In the genomic region with DNA sequence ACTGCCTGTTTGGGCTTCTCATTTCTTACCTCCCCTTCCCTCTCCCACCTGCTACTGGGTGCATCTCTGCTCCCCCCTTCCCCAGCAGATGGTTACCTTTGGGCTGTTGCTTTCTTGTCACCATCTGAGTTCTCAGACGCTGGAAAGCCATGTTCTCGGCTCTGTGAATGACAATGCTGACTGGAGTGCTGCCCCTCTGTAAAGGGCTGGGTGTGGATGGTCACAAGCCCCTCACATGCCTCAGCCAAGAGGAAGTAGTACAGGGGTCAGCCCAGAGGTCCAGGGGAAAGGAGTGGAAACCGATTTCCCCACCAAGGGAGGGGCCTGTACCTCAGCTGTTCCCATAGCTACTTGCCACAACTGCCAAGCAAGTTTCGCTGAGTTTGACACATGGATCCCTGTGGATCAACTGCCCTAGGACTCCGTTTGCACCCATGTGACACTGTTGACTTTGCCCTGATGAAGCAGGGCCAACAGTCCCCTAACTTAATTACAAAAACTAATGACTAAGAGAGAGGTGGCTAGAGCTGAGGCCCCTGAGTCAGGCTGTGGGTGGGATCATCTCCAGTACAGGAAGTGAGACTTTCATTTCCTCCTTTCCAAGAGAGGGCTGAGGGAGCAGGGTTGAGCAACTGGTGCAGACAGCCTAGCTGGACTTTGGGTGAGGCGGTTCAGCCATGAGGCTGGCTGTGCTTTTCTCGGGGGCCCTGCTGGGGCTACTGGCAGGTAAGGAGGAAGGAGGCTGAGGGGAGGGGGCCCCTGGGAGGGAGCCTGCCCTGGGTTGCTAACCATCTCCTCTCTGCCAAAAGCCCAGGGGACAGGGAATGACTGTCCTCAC, we compare ENCODE assay signal across 1 cellular context.
TF ChIP-seq lines count a peak whose summit lies in the region.

A gene with protein sequence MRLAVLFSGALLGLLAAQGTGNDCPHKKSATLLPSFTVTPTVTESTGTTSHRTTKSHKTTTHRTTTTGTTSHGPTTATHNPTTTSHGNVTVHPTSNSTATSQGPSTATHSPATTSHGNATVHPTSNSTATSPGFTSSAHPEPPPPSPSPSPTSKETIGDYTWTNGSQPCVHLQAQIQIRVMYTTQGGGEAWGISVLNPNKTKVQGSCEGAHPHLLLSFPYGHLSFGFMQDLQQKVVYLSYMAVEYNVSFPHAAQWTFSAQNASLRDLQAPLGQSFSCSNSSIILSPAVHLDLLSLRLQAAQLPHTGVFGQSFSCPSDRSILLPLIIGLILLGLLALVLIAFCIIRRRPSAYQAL (plus strand): TSS at position 638 of the 838 bp plus-strand sequence. CDS start 40 bp downstream, at position 678.

TF ChIP-seq in HepG2, 621 proteins besides CTCF, POLR2A, EP300 and RAD21 (continued from another document and continues in another):
- TF ChIP-seq, protein P1, sequence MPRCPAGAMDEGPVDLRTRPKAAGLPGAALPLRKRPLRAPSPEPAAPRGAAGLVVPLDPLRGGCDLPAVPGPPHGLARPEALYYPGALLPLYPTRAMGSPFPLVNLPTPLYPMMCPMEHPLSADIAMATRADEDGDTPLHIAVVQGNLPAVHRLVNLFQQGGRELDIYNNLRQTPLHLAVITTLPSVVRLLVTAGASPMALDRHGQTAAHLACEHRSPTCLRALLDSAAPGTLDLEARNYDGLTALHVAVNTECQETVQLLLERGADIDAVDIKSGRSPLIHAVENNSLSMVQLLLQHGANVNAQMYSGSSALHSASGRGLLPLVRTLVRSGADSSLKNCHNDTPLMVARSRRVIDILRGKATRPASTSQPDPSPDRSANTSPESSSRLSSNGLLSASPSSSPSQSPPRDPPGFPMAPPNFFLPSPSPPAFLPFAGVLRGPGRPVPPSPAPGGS (CRISPR knock-in tag; IDR thresholded peaks at IDR 0.05) = no peak
- 0 out of 2 replicates have a peak, but pooled peaks have one; percentile 49 for TF ChIP-seq TSC22D2 (CRISPR knock-in tag; IDR thresholded peaks at IDR 0.05; ENCODE audit: borderline replicate concordance)
- TF ChIP-seq, protein P2, sequence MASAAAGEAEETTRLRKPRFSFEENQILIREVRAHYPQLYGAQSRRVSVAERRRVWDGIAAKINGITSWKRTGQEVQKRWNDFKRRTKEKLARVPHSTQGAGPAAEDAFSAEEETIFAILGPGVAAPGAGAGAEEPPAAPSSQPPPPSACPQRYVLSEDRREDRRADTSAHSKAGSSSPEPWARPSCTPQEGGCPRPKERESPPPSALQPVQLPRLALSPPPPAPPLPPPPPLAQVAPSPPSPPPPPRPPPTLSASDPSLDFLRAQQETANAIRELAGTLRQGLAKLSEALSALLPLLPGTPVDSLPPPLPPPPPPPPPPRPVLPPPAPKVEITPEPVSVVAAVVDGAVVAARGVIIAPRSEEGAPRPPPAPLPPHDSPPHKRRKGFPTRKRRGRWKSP (CRISPR knock-in tag; IDR thresholded peaks at IDR 0.05) = peak; percentile 75
- TF ChIP-seq ATF1 (CRISPR knock-in tag; IDR thresholded peaks at IDR 0.05) = peak; percentile 55
- TF ChIP-seq, protein P3, sequence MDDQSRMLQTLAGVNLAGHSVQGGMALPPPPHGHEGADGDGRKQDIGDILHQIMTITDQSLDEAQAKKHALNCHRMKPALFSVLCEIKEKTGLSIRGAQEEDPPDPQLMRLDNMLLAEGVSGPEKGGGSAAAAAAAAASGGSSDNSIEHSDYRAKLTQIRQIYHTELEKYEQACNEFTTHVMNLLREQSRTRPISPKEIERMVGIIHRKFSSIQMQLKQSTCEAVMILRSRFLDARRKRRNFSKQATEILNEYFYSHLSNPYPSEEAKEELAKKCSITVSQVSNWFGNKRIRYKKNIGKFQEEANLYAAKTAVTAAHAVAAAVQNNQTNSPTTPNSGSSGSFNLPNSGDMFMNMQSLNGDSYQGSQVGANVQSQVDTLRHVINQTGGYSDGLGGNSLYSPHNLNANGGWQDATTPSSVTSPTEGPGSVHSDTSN (CRISPR knock-in tag; IDR thresholded peaks at IDR 0.05; ENCODE audit: borderline replicate concordance) = no peak
- TF ChIP-seq ZSCAN12 (CRISPR knock-in tag; IDR thresholded peaks at IDR 0.05) = peak; percentile 78; the same call in 1 of the 2 replicates
- TF ChIP-seq BRCA1 (CRISPR knock-in tag; IDR thresholded peaks at IDR 0.05) = peak; percentile 58
- TF ChIP-seq SMAD3 (CRISPR knock-in tag; IDR thresholded peaks at IDR 0.05) = peak; percentile 71; the same call in 1 of the 2 replicates
- TF ChIP-seq HDAC2 (CRISPR knock-in tag; IDR thresholded peaks at IDR 0.05) = peak; percentile 68; the same call in 1 of the 2 replicates
- no peak; the same call in 1 of the 2 replicates for TF ChIP-seq MEIS2 (CRISPR knock-in tag; IDR thresholded peaks at IDR 0.05)
- no peak; the same call in 1 of the 2 replicates for TF ChIP-seq SOX13 (IDR thresholded peaks at IDR 0.05)
- TF ChIP-seq SOX13 (CRISPR knock-in tag; conservative IDR thresholded peaks at IDR 0.05 in 1 of 2, IDR thresholded peaks at IDR 0.05 in 1 of 2) = peak; percentile 48 to 85; a peak in 2 of 4 replicates
- TF ChIP-seq, protein P4, sequence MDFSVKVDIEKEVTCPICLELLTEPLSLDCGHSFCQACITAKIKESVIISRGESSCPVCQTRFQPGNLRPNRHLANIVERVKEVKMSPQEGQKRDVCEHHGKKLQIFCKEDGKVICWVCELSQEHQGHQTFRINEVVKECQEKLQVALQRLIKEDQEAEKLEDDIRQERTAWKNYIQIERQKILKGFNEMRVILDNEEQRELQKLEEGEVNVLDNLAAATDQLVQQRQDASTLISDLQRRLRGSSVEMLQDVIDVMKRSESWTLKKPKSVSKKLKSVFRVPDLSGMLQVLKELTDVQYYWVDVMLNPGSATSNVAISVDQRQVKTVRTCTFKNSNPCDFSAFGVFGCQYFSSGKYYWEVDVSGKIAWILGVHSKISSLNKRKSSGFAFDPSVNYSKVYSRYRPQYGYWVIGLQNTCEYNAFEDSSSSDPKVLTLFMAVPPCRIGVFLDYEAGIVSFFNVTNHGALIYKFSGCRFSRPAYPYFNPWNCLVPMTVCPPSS (IDR thresholded peaks at IDR 0.05) = no peak
- TF ChIP-seq, protein P5, sequence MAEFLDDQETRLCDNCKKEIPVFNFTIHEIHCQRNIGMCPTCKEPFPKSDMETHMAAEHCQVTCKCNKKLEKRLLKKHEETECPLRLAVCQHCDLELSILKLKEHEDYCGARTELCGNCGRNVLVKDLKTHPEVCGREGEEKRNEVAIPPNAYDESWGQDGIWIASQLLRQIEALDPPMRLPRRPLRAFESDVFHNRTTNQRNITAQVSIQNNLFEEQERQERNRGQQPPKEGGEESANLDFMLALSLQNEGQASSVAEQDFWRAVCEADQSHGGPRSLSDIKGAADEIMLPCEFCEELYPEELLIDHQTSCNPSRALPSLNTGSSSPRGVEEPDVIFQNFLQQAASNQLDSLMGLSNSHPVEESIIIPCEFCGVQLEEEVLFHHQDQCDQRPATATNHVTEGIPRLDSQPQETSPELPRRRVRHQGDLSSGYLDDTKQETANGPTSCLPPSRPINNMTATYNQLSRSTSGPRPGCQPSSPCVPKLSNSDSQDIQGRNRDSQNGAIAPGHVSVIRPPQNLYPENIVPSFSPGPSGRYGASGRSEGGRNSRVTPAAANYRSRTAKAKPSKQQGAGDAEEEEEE (CRISPR knock-in tag; IDR thresholded peaks at IDR 0.05; ENCODE audit: borderline replicate concordance) = peak; percentile 83; the same call in 1 of the 2 replicates
- TF ChIP-seq ZNF660 (CRISPR knock-in tag; IDR thresholded peaks at IDR 0.05; ENCODE audit: borderline replicate concordance, low read depth) = no peak
- TF ChIP-seq, protein P6, sequence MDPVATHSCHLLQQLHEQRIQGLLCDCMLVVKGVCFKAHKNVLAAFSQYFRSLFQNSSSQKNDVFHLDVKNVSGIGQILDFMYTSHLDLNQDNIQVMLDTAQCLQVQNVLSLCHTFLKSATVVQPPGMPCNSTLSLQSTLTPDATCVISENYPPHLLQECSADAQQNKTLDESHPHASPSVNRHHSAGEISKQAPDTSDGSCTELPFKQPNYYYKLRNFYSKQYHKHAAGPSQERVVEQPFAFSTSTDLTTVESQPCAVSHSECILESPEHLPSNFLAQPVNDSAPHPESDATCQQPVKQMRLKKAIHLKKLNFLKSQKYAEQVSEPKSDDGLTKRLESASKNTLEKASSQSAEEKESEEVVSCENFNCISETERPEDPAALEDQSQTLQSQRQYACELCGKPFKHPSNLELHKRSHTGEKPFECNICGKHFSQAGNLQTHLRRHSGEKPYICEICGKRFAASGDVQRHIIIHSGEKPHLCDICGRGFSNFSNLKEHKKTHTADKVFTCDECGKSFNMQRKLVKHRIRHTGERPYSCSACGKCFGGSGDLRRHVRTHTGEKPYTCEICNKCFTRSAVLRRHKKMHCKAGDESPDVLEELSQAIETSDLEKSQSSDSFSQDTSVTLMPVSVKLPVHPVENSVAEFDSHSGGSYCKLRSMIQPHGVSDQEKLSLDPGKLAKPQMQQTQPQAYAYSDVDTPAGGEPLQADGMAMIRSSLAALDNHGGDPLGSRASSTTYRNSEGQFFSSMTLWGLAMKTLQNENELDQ (CRISPR knock-in tag; IDR thresholded peaks at IDR 0.05; ENCODE audit: borderline replicate concordance) = peak; percentile 19; the same call in 1 of the 2 replicates
- TF ChIP-seq ZNF343 (CRISPR knock-in tag; IDR thresholded peaks at IDR 0.05) = no peak
- TF ChIP-seq BCL6 (CRISPR knock-in tag; IDR thresholded peaks at IDR 0.05) = peak; percentile 71
- peak; percentile 88; the same call in 1 of the 2 replicates for TF ChIP-seq TBX2 (CRISPR knock-in tag; IDR thresholded peaks at IDR 0.05; ENCODE audit: borderline replicate concordance)
- TF ChIP-seq ZNF720 (CRISPR knock-in tag; IDR thresholded peaks at IDR 0.05) = no peak
- TF ChIP-seq EEA1 (CRISPR knock-in tag; IDR thresholded peaks at IDR 0.05; ENCODE audit: borderline replicate concordance) = no peak
- TF ChIP-seq AGO2 (optimal IDR thresholded peaks at IDR 0.05; ENCODE audit: low read depth, low read length) = peak; percentile 99
- TF ChIP-seq ETV5 (CRISPR knock-in tag; IDR thresholded peaks at IDR 0.05; ENCODE audit: borderline replicate concordance) = peak; percentile 82
- peak; percentile 97 for TF ChIP-seq POLR2AphosphoS5 (IDR thresholded peaks at IDR 0.05; ENCODE audit: low read depth, low read length)
- peak; percentile 39; the same call in 1 of the 2 replicates for TF ChIP-seq SP4 (CRISPR knock-in tag; IDR thresholded peaks at IDR 0.05)
- TF ChIP-seq, protein P7, sequence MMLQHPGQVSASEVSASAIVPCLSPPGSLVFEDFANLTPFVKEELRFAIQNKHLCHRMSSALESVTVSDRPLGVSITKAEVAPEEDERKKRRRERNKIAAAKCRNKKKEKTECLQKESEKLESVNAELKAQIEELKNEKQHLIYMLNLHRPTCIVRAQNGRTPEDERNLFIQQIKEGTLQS (CRISPR knock-in tag; IDR thresholded peaks at IDR 0.05) = 0 out of 2 replicates have a peak, but pooled peaks have one; percentile 16
- TF ChIP-seq ZNF777 (CRISPR knock-in tag; IDR thresholded peaks at IDR 0.05) = no peak; the same call in 1 of the 2 replicates
- TF ChIP-seq, protein P8, sequence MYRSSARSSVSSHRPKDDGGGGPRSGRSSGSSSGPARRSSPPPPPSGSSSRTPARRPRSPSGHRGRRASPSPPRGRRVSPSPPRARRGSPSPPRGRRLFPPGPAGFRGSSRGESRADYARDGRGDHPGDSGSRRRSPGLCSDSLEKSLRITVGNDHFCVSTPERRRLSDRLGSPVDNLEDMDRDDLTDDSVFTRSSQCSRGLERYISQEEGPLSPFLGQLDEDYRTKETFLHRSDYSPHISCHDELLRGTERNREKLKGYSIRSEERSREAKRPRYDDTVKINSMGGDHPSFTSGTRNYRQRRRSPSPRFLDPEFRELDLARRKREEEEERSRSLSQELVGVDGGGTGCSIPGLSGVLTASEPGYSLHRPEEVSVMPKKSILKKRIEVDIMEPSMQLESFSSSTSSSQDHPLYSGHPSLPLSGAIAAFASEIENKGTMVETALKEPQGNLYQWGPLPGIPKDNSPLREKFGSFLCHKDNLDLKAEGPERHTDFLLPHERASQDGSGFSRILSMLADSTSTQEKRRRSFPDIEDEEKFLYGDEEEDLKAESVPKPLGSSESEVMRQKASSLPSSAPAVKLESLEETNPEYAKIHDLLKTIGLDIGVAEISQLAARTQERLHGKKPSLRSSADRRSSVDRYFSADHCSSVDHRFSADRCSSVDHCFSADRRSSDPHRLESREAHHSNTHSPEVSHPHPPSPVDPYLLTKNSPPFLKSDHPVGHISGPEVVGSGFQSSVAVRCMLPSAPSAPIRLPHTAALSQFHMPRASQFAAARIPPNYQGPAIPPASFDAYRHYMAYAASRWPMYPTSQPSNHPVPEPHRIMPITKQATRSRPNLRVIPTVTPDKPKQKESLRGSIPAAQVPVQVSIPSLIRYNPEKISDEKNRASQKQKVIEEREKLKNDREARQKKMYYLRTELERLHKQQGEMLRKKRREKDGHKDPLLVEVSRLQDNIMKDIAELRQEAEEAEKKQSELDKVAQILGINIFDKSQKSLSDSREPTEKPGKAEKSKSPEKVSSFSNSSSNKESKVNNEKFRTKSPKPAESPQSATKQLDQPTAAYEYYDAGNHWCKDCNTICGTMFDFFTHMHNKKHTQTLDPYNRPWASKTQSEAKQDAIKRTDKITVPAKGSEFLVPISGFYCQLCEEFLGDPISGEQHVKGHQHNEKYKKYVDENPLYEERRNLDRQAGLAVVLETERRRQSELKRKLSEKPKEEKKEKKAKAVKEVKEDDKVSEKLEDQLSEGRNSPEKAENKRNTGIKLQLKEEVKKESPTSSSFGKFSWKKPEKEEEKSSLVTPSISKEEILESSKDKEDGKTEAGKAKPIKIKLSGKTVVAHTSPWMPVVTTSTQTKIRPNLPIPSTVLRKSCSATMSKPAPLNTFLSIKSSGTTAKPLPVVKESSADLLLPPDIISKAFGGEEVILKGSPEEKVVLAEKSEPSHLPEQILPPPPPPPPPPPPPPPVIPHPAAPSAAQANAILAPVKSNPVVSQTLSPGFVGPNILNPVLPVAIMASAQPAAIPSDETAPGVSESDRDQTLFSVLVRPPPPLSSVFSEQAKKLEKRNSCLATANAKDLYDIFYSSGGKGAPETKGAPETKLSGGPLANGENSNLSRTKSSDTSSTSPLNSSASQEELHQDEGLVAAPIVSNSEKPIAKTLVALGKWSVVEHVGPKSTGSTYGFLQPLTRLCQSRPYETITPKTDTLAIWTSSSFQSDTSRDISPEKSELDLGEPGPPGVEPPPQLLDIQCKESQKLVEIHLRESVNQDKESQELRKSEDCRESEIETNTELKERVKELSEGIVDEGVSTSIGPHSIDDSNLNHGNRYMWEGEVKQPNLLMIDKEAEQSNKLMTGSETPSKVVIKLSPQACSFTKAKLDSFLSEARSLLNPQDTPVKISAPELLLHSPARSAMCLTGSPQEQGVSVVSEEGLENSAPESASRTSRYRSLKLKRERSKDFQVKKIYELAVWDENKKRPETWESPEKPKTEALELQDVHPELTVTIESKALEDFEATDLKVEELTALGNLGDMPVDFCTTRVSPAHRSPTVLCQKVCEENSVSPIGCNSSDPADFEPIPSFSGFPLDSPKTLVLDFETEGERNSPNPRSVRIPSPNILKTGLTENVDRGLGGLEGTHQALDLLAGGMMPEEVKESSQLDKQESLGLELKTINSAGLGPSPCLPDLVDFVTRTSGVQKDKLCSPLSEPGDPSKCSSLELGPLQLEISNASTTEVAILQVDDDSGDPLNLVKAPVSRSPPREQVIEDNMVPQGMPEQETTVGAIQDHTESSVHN (CRISPR knock-in tag; IDR thresholded peaks at IDR 0.05) = peak; percentile 99
